12 cellular contexts compared by ENCODE assay signal in genomic region chr22:31177420-31178162, GRCh38. TPM values are rescaled to one million over a fixed set of nuclear protein-coding genes. Genes with fewer than 3 reads are reported as not detected.
DNase-seq lines count a peak whose midpoint lies in the region; ATAC-seq, FAIRE-seq and TF ChIP-seq lines count a peak whose summit lies in the region.
"Had no signal": no experiment of that assay in that cellular context is flagged by ENCODE, and none has a peak within 500 bp of the region (broad histone marks: within the 10 kb centered on the region; RNA-seq: fewer than 3 reads in every experiment).

No MANE protein-coding gene starts in this region.

- WGBS in esophagus squamous epithelium, 2 donors, result 66 to 74% methylated on average over 6 of the region's 6 CpGs

- H3K4me1 Mint-ChIP-seq in activated T-cell treated with anti-CD3 and anti-CD28 coated beads, Interleukin-2, amount 50 U/mL, for 72 hours (ENCODE audit: low read depth), result peaks cover 27% of the 10 kb centered on the region

- peaks cover 4 to 7% of the 10 kb centered on the region in 2 donors for H3K36me3 Mint-ChIP-seq in activated T-cell treated with anti-CD3 and anti-CD28 coated beads, Interleukin-2, amount 50 U/mL, for 72 hours (ENCODE audit: insufficient read depth in 2 of 2)

- H3K4me3 ChIP-seq in esophagus squamous epithelium, result no peak overlapping the region
- H3K4me3 ChIP-seq in retinal pigment epithelial cell (ENCODE audit: low read length), result no peak overlapping the region
- H3K4me3 ChIP-seq: SK-N-MC, transverse colon had no signal

- H3K27me3 ChIP-seq in esophagus squamous epithelium, result no peaks in the 10 kb centered on the region
- H3K27me3 ChIP-seq: transverse colon had no signal

- no peak overlapping the region for H3K27ac Mint-ChIP-seq in activated T-cell treated with anti-CD3 and anti-CD28 coated beads, Interleukin-2, amount 50 U/mL, for 72 hours

- no peaks in the 10 kb centered on the region for H3K9me3 ChIP-seq in esophagus squamous epithelium
- H3K9me3 ChIP-seq: transverse colon had no signal

- peak overlapping the region; percentile 2 to 76 (median 26) for H3K27ac ChIP-seq in esophagus squamous epithelium
- H3K27ac ChIP-seq: SK-N-MC had no signal

- FAIRE-seq in GM12892 (lab: Jason Lieb, UNC), result no peak

- H3K36me3 ChIP-seq in esophagus squamous epithelium, result peaks cover 0 to 28% (median 0%) of the 10 kb centered on the region in 3 donors

- H3K4me3 Mint-ChIP-seq in activated T-cell treated with anti-CD3 and anti-CD28 coated beads, Interleukin-2, amount 50 U/mL, for 72 hours, result no peak overlapping the region

- H3K4me1 ChIP-seq in esophagus squamous epithelium, result peaks cover 22 to 63% (median 33%) of the 10 kb centered on the region in 3 donors

- no peak for ATAC-seq in GM18517 (IDR thresholded peaks at IDR 0.05; ENCODE audit: unreplicated experiment)
- no peak for ATAC-seq in activated T-cell treated with anti-CD3 and anti-CD28 coated beads, Interleukin-2, amount 50 U/mL, for 72 hours (replicated peaks in 1 of 2)

- no peaks in the 10 kb centered on the region for H3K9me3 Mint-ChIP-seq in activated T-cell treated with anti-CD3 and anti-CD28 coated beads, Interleukin-2, amount 50 U/mL, for 72 hours

- no peaks in the 10 kb centered on the region for H3K27me3 Mint-ChIP-seq in activated T-cell treated with anti-CD3 and anti-CD28 coated beads, Interleukin-2, amount 50 U/mL, for 72 hours (ENCODE audit: low read depth)

- peak; percentile 93 for DNase-seq in EL
- DNase-seq in NCI-H69 (lab: John Stamatoyannopoulos, UW), result peak; percentile 64
- DNase-seq in esophagus squamous epithelium (lab: John Stamatoyannopoulos, UW), result no peak
- DNase-seq in retinal pigment epithelial cell (ENCODE audit: low read depth), result peak; percentile 94
- DNase-seq in activated T-cell treated with anti-CD3 and anti-CD28 coated beads, Interleukin-2, amount 50 U/mL, for 72 hours, result no peak
- no peak for DNase-seq in stimulated activated CD4-positive, alpha-beta T cell treated with anti-CD3 and anti-CD28 coated beads, Interleukin-15, amount 100 ng/mL, for 24 hours
- DNase-seq in GM12892 (ENCODE audit: insufficient read length), result no peak
- DNase-seq: MV-4-11, transverse colon had no signal

- TF ChIP-seq CTCF in esophagus squamous epithelium (IDR thresholded peaks at IDR 0.05) (peak in 1 of 6 experiments; percentile 51), retinal pigment epithelial cell (conservative IDR thresholded peaks at IDR 0.05; ENCODE audit: low read depth, low read length) (no peak)

- TF ChIP-seq POLR2A in esophagus squamous epithelium (IDR thresholded peaks at IDR 0.05) (no peak), GM12892 (IDR thresholded peaks at IDR 0.05; ENCODE audit: low read depth, low read length) (no peak)

- intact Hi-C loops in esophagus squamous epithelium (cut with DNase I), result no loop called here

RNA-seq across cellular contexts. Expression of gene RNF185, which starts 17.6 kb away (rescaled TPM):
- 10 to 100 TPM; 20.1 to 34.0 (median 27.5) TPM for total RNA-seq in esophagus squamous epithelium
- total RNA-seq in activated T-cell treated with anti-CD3 and anti-CD28 coated beads, Interleukin-2, amount 50 U/mL, for 72 hours, result 10 to 100 TPM; 26.9 to 27.8 TPM
- polyA plus RNA-seq in GM12892 (2012; ENCODE audit: missing spikeins), result 19.1 TPM

RNA-seq across cellular contexts. Expression of gene LIMK2, which starts 34.5 kb away (rescaled TPM):
- total RNA-seq in esophagus squamous epithelium, result 100 to 1,000 TPM in 2 of 4 donors, 10 to 100 TPM in 2; 61.8 to 134 (median 109) TPM
- 10 to 100 TPM; 36.2 to 37.0 TPM for total RNA-seq in activated T-cell treated with anti-CD3 and anti-CD28 coated beads, Interleukin-2, amount 50 U/mL, for 72 hours
- polyA plus RNA-seq in GM12892 (2012; ENCODE audit: missing spikeins), result 17.6 TPM

RNA-seq across cellular contexts. Expression of gene PLA2G3, which starts 37.3 kb away (rescaled TPM):
- total RNA-seq in esophagus squamous epithelium, result 10 to 100 TPM in 1 of 4 donors, 1 to 10 TPM in 3; 5.0 to 27.0 (median 7.8) TPM
- total RNA-seq in activated T-cell treated with anti-CD3 and anti-CD28 coated beads, Interleukin-2, amount 50 U/mL, for 72 hours, result not detected
- polyA plus RNA-seq in GM12892 (2012; ENCODE audit: missing spikeins), result not detected
- total RNA-seq: lung microvascular endothelial cell, transverse colon had no signal

RNA-seq across cellular contexts. Expression of gene INPP5J, which starts 54.8 kb away (rescaled TPM):
- 1 to 10 TPM in 2 of 4 donors, under 1 TPM in 2; 0.22 to 2.4 (median 0.84) TPM for total RNA-seq in esophagus squamous epithelium
- total RNA-seq in activated T-cell treated with anti-CD3 and anti-CD28 coated beads, Interleukin-2, amount 50 U/mL, for 72 hours, result under 1 TPM; 0.29 to 0.37 TPM
- not detected for polyA plus RNA-seq in GM12892 (2012; ENCODE audit: missing spikeins)

Comparison
In these comparisons a context has a peak if more than half of its experiments do, and no peak if none do; other contexts are left out.
1. DNase-seq: peak in EL (single experiment), NCI-H69 (single experiment) and retinal pigment epithelial cell (single experiment); none in esophagus squamous epithelium (single experiment), activated T-cell treated with anti-CD3 and anti-CD28 coated beads, Interleukin-2, amount 50 U/mL, for 72 hours (0 of 2), stimulated activated CD4-positive, alpha-beta T cell treated with anti-CD3 and anti-CD28 coated beads, Interleukin-15, amount 100 ng/mL, for 24 hours (single experiment) and GM12892 (single experiment).
2. RNA of gene PLA2G3, which starts 37.3 kb away (total RNA-seq): 5.0 to 27.0 TPM in esophagus squamous epithelium; not detected in activated T-cell treated with anti-CD3 and anti-CD28 coated beads, Interleukin-2, amount 50 U/mL, for 72 hours; every median in the first group is over 4 times any median in the second.